In genomic region chr2:186059096-186059495, GRCh38 we compare ENCODE assay signal across 16 cellular contexts.
DNase-seq lines count a peak whose midpoint lies in the region; ATAC-seq, FAIRE-seq and TF ChIP-seq lines count a peak whose summit lies in the region.
"Had no signal": no experiment of that assay in that cellular context is flagged by ENCODE, and none has a peak within 500 bp of the region (broad histone marks: within the 10 kb centered on the region; RNA-seq: fewer than 3 reads in every experiment).

No MANE protein-coding gene starts in this region.

- FAIRE-seq in HepG2 (lab: Jason Lieb, UNC), result no peak
- FAIRE-seq in GM12892 (lab: Jason Lieb, UNC), result no peak
- FAIRE-seq: astrocyte, GM18507, TTC549 had no signal

- H3F3A ChIP-seq in GM23248 (ENCODE audit: insufficient read depth), result no peaks in the 10 kb centered on the region

- no peak for TF ChIP-seq RAD21 in HepG2 (CRISPR knock-in tag; IDR thresholded peaks at IDR 0.05)

- TF ChIP-seq EP300 in HepG2 (IDR thresholded peaks at IDR 0.05; ENCODE audit: low read depth in 2 of 2, low read length in 2 of 2) (no peak), HepG2 (CRISPR knock-in tag; IDR thresholded peaks at IDR 0.05; ENCODE audit: borderline replicate concordance) (no peak)

- CTCF ChIA-PET in HepG2 (lab: Yijun Ruan, JAX; ENCODE audit: low intra/inter-chr PET ratio, low total read pairs), result no interaction called here

- TF ChIP-seq POLR2A in HepG2 (IDR thresholded peaks at IDR 0.05; ENCODE audit: insufficient read depth in 1 of 2, low read depth in 2 of 2, low read length in 2 of 2) (no peak), GM12892 (IDR thresholded peaks at IDR 0.05; ENCODE audit: low read depth, low read length) (no peak)

- H3K9me3 ChIP-seq in GM23248 (ENCODE audit: low read depth) (no peaks in the 10 kb centered on the region), HepG2 (ENCODE audit: low read length) (no peaks in the 10 kb centered on the region), BE2C (no peaks in the 10 kb centered on the region)
- H3K9me3 ChIP-seq: neutrophil, Peyer's patch, suprapubic skin had no signal

- POLR2A ChIA-PET in HepG2 (lab: Yijun Ruan, JAX), result no interaction called here

- H2AFZ ChIP-seq in GM23248 (no peak overlapping the region), HepG2 (ENCODE audit: low read length) (no peak overlapping the region)

- TF ChIP-seq CTCF in HepG2 (CRISPR knock-in tag; IDR thresholded peaks at IDR 0.05) (no peak), BE2C (IDR thresholded peaks at IDR 0.05; ENCODE audit: low read depth, low read length) (no peak)

- DNase-seq in GM23248 (peak; percentile 12), NCI-H1694 (lab: John Stamatoyannopoulos, UW) (peak; percentile 58), amniotic epithelial cell (ENCODE audit: low read depth) (peak; percentile 5), HepG2 (ENCODE audit: low spot score) (no peak), BE2C (no peak), NOMO-1 treated with DMSO at 0.1 percent for 48 hours (lab: John Stamatoyannopoulos, UW; ENCODE audit: unreplicated experiment) (no peak), GM12892 (ENCODE audit: insufficient read length) (no peak)
- DNase-seq in activated T-cell treated with anti-CD3 and anti-CD28 coated beads, Interleukin-2, amount 50 U/mL, for 1 hour, result no peak
- DNase-seq: Calu3, erythroblast, Peyer's patch had no signal

- no peaks in the 10 kb centered on the region for H3K9me2 ChIP-seq in GM23248 (ENCODE audit: insufficient read depth)

- 21 to 54% methylated on average over 1 of the region's 1 CpG for WGBS in GM23248 (ENCODE audit: low coverage in 1 of 2, low lambda C conversion rate in 2 of 2, missing lambda C conversion rate in 2 of 2), 2 experiments
- WGBS in HepG2 (ENCODE audit: low lambda C conversion rate), result 94% methylated on average over 1 of the region's 1 CpG

- intact Hi-C loops in HepG2 (cut with micrococcal nuclease; ENCODE audit: unreplicated experiment), result no loop called here

- H3K79me2 ChIP-seq in GM23248 (ENCODE audit: insufficient read depth), result no peaks in the 10 kb centered on the region
- H3K79me2 ChIP-seq in HepG2 (ENCODE audit: insufficient read depth, low read length), result no peaks in the 10 kb centered on the region

- no peak overlapping the region for H3K27ac ChIP-seq in GM23248
- H3K27ac ChIP-seq in HepG2 (ENCODE audit: extremely low read length, insufficient read depth, low read length), result no peak overlapping the region
- H3K27ac ChIP-seq: neutrophil, Peyer's patch, suprapubic skin had no signal

- no peak overlapping the region for H3K4me2 ChIP-seq in GM23248 (ENCODE audit: unreplicated experiment)
- H3K4me2 ChIP-seq in HepG2 (ENCODE audit: low read depth, low read length), result no peak overlapping the region

- H3K9ac ChIP-seq in GM23248, result no peak overlapping the region
- no peak overlapping the region for H3K9ac ChIP-seq in HepG2 (ENCODE audit: insufficient read depth, low read depth, low read length)

- H3K4me3 ChIP-seq in GM23248 (no peak overlapping the region), HepG2 (replicated peaks in 1 of 3; ENCODE audit: insufficient read depth in 1 of 3, low read depth in 2 of 3, low read length in 3 of 3) (no peak overlapping the region), BE2C (ENCODE audit: low read depth, low read length) (no peak overlapping the region)
- H3K4me3 ChIP-seq: Peyer's patch, suprapubic skin had no signal

- BruUV-seq in HepG2 (replicated peaks; lab: Mats Ljungman, UMichigan), result no TSS peak

- H3K4me1 ChIP-seq in GM23248 (ENCODE audit: insufficient read depth), result no peaks in the 10 kb centered on the region
- no peaks in the 10 kb centered on the region for H3K4me1 ChIP-seq in HepG2 (ENCODE audit: insufficient read depth, low read length)
- peaks cover 5% of the 10 kb centered on the region for H3K4me1 ChIP-seq in BE2C
- H3K4me1 ChIP-seq: Peyer's patch had no signal

- no peaks in the 10 kb centered on the region for H3K27me3 ChIP-seq in GM23248 (replicated peaks; ENCODE audit: insufficient read depth)
- H3K27me3 ChIP-seq in HepG2 (ENCODE audit: control insufficient read depth in 1 of 2, insufficient read depth in 2 of 2, low read length in 2 of 2), result no peaks in the 10 kb centered on the region
- H3K27me3 ChIP-seq in BE2C, result no peaks in the 10 kb centered on the region
- H3K27me3 ChIP-seq: neutrophil, Peyer's patch, suprapubic skin had no signal

- H3K36me3 ChIP-seq in GM23248 (ENCODE audit: low read depth) (no peaks in the 10 kb centered on the region), HepG2 (replicated peaks in 1 of 2; ENCODE audit: control insufficient read depth in 1 of 2, insufficient read depth in 2 of 2, low read length in 2 of 2) (no peaks in the 10 kb centered on the region), BE2C (no peaks in the 10 kb centered on the region)
- H3K36me3 ChIP-seq: neutrophil, Peyer's patch, suprapubic skin had no signal

- no peak for ATAC-seq in HepG2

- in situ Hi-C loops in GM23248 (cut with MboI) (no loop called here), HepG2 (cut with HindIII; ENCODE audit: extremely low pct_ligation_motif_present, low pct_unique_long_range_greater_than_20kb) (no loop called here)

- H4K20me1 ChIP-seq in GM23248 (ENCODE audit: insufficient read depth) (no peaks in the 10 kb centered on the region), HepG2 (ENCODE audit: insufficient read depth, low read length) (no peaks in the 10 kb centered on the region)

TF ChIP-seq in HepG2, 621 proteins besides CTCF, POLR2A, EP300 and RAD21:
- TF ChIP-seq MAFK (conservative IDR thresholded peaks at IDR 0.05 in 1 of 2, IDR thresholded peaks at IDR 0.05 in 1 of 2; ENCODE audit: low read length in 2 of 2) (peak in 1 of 2 experiments; percentile 26; a peak in 1 of 4 replicates), LCORL (IDR thresholded peaks at IDR 0.05) (peak; percentile 86), LCORL (CRISPR knock-in tag; IDR thresholded peaks at IDR 0.05) (no peak), SSRP1 (CRISPR knock-in tag; IDR thresholded peaks at IDR 0.05) (no peak), NFIC (IDR thresholded peaks at IDR 0.05; ENCODE audit: low read length) (0 out of 2 replicates have a peak, but pooled peaks have one; percentile 28)

Comparison
In these comparisons a context has a peak if more than half of its experiments do, and no peak if none do; other contexts are left out.
1. DNase-seq: peak in GM23248 (single experiment), NCI-H1694 (single experiment) and amniotic epithelial cell (single experiment); none in HepG2 (single experiment), BE2C (single experiment), NOMO-1 treated with DMSO at 0.1 percent for 48 hours (single experiment), activated T-cell treated with anti-CD3 and anti-CD28 coated beads, Interleukin-2, amount 50 U/mL, for 1 hour (single experiment) and GM12892 (single experiment).